ENCODE assay signal across 1 cellular context in genomic region chr9:128723866-128724743, GRCh38.
TF ChIP-seq lines count a peak whose summit lies in the region.

ZDHHC12 (minus strand) TSS chr9:128724127; CDS start chr9:128724093, 34 bp downstream.

TF ChIP-seq in K562, 482 proteins besides CTCF, POLR2A, EP300 and RAD21 (continued from another document and continues in another):
- TF ChIP-seq, protein P1, sequence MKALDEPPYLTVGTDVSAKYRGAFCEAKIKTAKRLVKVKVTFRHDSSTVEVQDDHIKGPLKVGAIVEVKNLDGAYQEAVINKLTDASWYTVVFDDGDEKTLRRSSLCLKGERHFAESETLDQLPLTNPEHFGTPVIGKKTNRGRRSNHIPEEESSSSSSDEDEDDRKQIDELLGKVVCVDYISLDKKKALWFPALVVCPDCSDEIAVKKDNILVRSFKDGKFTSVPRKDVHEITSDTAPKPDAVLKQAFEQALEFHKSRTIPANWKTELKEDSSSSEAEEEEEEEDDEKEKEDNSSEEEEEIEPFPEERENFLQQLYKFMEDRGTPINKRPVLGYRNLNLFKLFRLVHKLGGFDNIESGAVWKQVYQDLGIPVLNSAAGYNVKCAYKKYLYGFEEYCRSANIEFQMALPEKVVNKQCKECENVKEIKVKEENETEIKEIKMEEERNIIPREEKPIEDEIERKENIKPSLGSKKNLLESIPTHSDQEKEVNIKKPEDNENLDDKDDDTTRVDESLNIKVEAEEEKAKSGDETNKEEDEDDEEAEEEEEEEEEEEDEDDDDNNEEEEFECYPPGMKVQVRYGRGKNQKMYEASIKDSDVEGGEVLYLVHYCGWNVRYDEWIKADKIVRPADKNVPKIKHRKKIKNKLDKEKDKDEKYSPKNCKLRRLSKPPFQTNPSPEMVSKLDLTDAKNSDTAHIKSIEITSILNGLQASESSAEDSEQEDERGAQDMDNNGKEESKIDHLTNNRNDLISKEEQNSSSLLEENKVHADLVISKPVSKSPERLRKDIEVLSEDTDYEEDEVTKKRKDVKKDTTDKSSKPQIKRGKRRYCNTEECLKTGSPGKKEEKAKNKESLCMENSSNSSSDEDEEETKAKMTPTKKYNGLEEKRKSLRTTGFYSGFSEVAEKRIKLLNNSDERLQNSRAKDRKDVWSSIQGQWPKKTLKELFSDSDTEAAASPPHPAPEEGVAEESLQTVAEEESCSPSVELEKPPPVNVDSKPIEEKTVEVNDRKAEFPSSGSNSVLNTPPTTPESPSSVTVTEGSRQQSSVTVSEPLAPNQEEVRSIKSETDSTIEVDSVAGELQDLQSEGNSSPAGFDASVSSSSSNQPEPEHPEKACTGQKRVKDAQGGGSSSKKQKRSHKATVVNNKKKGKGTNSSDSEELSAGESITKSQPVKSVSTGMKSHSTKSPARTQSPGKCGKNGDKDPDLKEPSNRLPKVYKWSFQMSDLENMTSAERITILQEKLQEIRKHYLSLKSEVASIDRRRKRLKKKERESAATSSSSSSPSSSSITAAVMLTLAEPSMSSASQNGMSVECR (CRISPR knock-in tag; IDR thresholded peaks at IDR 0.05), result peak; percentile 75
- TF ChIP-seq ARID1B (IDR thresholded peaks at IDR 0.05) (peak; percentile 36; the same call in 1 of the 2 replicates), JUND (IDR thresholded peaks at IDR 0.05; ENCODE audit: borderline replicate concordance, low read depth, low read length) (peak; percentile 26), JUND (tag; IDR thresholded peaks at IDR 0.05; ENCODE audit: borderline replicate concordance, low read depth, low read length) (peak; percentile 13; the same call in 2 of the 3 replicates), TARDBP (IDR thresholded peaks at IDR 0.05) (no peak), MEIS2 (IDR thresholded peaks at IDR 0.05; ENCODE audit: partially characterized antibody) (peak; percentile 95), E2F1 (CRISPR knock-in tag; IDR thresholded peaks at IDR 0.05) (peak; percentile 96), NRF1 (conservative IDR thresholded peaks at IDR 0.05 in 1 of 2, IDR thresholded peaks at IDR 0.05 in 1 of 2) (peak; percentile 99), HES1 (IDR thresholded peaks at IDR 0.05; ENCODE audit: low read depth) (no peak), TRIM24 (IDR thresholded peaks at IDR 0.05) (peak in 1 of 2 experiments; percentile 43; a peak in 1 of 4 replicates), TAF15 (IDR thresholded peaks at IDR 0.05; ENCODE audit: low read depth, low read length) (no peak), ZNF785 (CRISPR knock-in tag; IDR thresholded peaks at IDR 0.05) (no peak), HMGXB4 (CRISPR knock-in tag; IDR thresholded peaks at IDR 0.05) (peak; percentile 18; the same call in 1 of the 2 replicates), MAZ (CRISPR knock-in tag; conservative IDR thresholded peaks at IDR 0.05 in 1 of 2, IDR thresholded peaks at IDR 0.05 in 1 of 2) (peak; percentile 94 to 98), TCFL5 (CRISPR knock-in tag; conservative IDR thresholded peaks at IDR 0.05) (no peak), ZNF12 (CRISPR knock-in tag; IDR thresholded peaks at IDR 0.05) (0 out of 2 replicates have a peak, but pooled peaks have one; percentile 17), BCOR (IDR thresholded peaks at IDR 0.05) (peak; percentile 100), REST (CRISPR knock-in tag; IDR thresholded peaks at IDR 0.05; ENCODE audit: low read depth) (0 out of 2 replicates have a peak, but pooled peaks have one; percentile 57), ETS1 (conservative IDR thresholded peaks at IDR 0.05; ENCODE audit: control insufficient read depth, low read depth, low read length) (peak; percentile 56; the same call in 1 of the 2 replicates), POLR2B (IDR thresholded peaks at IDR 0.05; ENCODE audit: low read depth, partially characterized antibody) (peak; percentile 74), CTBP1 (IDR thresholded peaks at IDR 0.05; ENCODE audit: borderline replicate concordance) (peak; percentile 78), HMGN3 (IDR thresholded peaks at IDR 0.05; ENCODE audit: borderline replicate concordance, extremely low read depth, insufficient read length, low read depth, low read length) (peak; percentile 84), ATF1 (CRISPR knock-in tag; IDR thresholded peaks at IDR 0.05) (no peak), ATF1 (tag; IDR thresholded peaks at IDR 0.05) (peak; percentile 51; the same call in 1 of the 2 replicates), HOXB6 (CRISPR knock-in tag; IDR thresholded peaks at IDR 0.05; ENCODE audit: borderline replicate concordance) (0 out of 2 replicates have a peak, but pooled peaks have one; percentile 44), TAL1 (IDR thresholded peaks at IDR 0.05) (no peak), E2F5 (CRISPR knock-in tag; IDR thresholded peaks at IDR 0.05) (0 out of 2 replicates have a peak, but pooled peaks have one; percentile 30), ASH1L (IDR thresholded peaks at IDR 0.05; ENCODE audit: borderline replicate concordance, low read depth, partially characterized antibody) (peak; percentile 47), ZNF24 (IDR thresholded peaks at IDR 0.05) (peak; percentile 12; the same call in 1 of the 2 replicates), ERF (CRISPR knock-in tag; IDR thresholded peaks at IDR 0.05) (no peak; the same call in 1 of the 2 replicates), SMARCC2 (IDR thresholded peaks at IDR 0.05; ENCODE audit: low read depth) (peak; percentile 46; the same call in 1 of the 2 replicates), GABPB1 (CRISPR knock-in tag; IDR thresholded peaks at IDR 0.05) (peak; percentile 82)
- TF ChIP-seq, protein P2, sequence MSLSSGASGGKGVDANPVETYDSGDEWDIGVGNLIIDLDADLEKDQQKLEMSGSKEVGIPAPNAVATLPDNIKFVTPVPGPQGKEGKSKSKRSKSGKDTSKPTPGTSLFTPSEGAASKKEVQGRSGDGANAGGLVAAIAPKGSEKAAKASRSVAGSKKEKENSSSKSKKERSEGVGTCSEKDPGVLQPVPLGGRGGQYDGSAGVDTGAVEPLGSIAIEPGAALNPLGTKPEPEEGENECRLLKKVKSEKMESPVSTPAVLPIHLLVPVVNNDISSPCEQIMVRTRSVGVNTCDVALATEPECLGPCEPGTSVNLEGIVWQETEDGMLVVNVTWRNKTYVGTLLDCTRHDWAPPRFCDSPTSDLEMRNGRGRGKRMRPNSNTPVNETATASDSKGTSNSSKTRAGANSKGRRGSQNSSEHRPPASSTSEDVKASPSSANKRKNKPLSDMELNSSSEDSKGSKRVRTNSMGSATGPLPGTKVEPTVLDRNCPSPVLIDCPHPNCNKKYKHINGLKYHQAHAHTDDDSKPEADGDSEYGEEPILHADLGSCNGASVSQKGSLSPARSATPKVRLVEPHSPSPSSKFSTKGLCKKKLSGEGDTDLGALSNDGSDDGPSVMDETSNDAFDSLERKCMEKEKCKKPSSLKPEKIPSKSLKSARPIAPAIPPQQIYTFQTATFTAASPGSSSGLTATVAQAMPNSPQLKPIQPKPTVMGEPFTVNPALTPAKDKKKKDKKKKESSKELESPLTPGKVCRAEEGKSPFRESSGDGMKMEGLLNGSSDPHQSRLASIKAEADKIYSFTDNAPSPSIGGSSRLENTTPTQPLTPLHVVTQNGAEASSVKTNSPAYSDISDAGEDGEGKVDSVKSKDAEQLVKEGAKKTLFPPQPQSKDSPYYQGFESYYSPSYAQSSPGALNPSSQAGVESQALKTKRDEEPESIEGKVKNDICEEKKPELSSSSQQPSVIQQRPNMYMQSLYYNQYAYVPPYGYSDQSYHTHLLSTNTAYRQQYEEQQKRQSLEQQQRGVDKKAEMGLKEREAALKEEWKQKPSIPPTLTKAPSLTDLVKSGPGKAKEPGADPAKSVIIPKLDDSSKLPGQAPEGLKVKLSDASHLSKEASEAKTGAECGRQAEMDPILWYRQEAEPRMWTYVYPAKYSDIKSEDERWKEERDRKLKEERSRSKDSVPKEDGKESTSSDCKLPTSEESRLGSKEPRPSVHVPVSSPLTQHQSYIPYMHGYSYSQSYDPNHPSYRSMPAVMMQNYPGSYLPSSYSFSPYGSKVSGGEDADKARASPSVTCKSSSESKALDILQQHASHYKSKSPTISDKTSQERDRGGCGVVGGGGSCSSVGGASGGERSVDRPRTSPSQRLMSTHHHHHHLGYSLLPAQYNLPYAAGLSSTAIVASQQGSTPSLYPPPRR (CRISPR knock-in tag; IDR thresholded peaks at IDR 0.05; ENCODE audit: borderline replicate concordance), result no peak
- TF ChIP-seq, protein P3, sequence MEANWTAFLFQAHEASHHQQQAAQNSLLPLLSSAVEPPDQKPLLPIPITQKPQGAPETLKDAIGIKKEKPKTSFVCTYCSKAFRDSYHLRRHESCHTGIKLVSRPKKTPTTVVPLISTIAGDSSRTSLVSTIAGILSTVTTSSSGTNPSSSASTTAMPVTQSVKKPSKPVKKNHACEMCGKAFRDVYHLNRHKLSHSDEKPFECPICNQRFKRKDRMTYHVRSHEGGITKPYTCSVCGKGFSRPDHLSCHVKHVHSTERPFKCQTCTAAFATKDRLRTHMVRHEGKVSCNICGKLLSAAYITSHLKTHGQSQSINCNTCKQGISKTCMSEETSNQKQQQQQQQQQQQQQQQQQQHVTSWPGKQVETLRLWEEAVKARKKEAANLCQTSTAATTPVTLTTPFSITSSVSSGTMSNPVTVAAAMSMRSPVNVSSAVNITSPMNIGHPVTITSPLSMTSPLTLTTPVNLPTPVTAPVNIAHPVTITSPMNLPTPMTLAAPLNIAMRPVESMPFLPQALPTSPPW (CRISPR knock-in tag; IDR thresholded peaks at IDR 0.05), result peak; percentile 92
- TF ChIP-seq, protein P4, sequence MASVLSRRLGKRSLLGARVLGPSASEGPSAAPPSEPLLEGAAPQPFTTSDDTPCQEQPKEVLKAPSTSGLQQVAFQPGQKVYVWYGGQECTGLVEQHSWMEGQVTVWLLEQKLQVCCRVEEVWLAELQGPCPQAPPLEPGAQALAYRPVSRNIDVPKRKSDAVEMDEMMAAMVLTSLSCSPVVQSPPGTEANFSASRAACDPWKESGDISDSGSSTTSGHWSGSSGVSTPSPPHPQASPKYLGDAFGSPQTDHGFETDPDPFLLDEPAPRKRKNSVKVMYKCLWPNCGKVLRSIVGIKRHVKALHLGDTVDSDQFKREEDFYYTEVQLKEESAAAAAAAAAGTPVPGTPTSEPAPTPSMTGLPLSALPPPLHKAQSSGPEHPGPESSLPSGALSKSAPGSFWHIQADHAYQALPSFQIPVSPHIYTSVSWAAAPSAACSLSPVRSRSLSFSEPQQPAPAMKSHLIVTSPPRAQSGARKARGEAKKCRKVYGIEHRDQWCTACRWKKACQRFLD (CRISPR knock-in tag; IDR thresholded peaks at IDR 0.05), result no peak
